Comparison of ENCODE assay signal across 8 cellular contexts in the genomic region with DNA sequence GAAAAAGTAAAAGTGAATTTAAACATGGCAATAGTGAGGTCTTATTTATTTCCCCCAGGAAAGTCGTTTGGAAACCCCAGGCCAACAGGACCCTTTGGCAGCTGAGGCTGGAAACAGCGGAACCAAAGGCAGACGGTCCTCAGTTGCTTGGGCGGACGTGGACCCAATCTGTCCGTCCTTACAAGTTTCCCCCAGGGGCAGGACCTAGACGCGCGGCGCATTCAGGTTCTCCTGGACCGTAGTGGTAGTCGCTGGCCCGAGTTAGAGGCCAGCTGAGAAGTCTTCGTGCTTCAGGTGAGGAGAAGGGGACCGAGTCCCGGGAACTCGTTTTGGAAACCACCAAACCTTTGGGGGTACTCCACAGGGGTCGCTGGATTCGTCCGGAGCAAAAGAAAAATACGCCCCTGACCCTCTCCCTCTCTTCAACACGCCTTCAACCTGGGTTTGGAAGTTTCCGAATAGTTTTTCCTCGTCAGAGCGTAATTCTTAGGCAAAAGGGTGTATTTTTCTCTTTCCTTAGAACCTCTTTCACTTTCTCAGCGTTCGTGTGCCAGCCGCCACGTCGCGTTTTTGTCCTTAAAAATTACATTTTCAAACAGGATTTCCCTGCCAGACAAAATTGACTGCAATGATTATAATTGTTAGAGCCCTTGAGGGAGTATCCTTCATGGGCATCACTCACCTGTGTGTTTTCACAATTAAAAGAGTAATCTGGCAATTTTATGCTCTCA. TPM values are rescaled to one million over a fixed set of nuclear protein-coding genes. Genes with fewer than 3 reads are reported as not detected.
A peak's percentile ranks its signal among the peaks of the same experiment; 100 is the strongest.
DNase-seq lines count a peak whose midpoint lies in the region; ATAC-seq and TF ChIP-seq lines count a peak whose summit lies in the region.

No MANE protein-coding gene starts in this region.

- H3K4me3 Mint-ChIP-seq in activated CD4-positive, alpha-beta T cell treated with anti-CD3 and anti-CD28 coated beads for 36 hours, result peak overlapping the region; percentile 98

- peak overlapping the region; percentile 75 for H3K27ac ChIP-seq in colonic mucosa

- H3K4me1 Mint-ChIP-seq in activated CD4-positive, alpha-beta T cell treated with anti-CD3 and anti-CD28 coated beads for 36 hours, result peaks cover 40% of the 10 kb centered on the region

- intact Hi-C loops in activated CD4-positive, alpha-beta T cell treated with anti-CD3 and anti-CD28 coated beads for 36 hours (cut with DNase I, micrococcal nuclease), result no loop called here
- intact Hi-C loops in colonic mucosa (cut with DNase I), result loop anchor here (2.0 kb wide), 1 partner anchor 45 kb away; no protein-coding TSS in a partner anchor

- POLR2A ChIA-PET in activated CD4-positive, alpha-beta T cell treated with anti-CD3 and anti-CD28 coated beads for 36 hours (lab: Charles Lee), result no interaction called here

- H3K27ac Mint-ChIP-seq in activated CD4-positive, alpha-beta T cell treated with anti-CD3 and anti-CD28 coated beads for 36 hours, result peak overlapping the region; percentile 91

- no peaks in the 10 kb centered on the region for H3K4me1 ChIP-seq in colonic mucosa

- H3K27me3 Mint-ChIP-seq in activated CD4-positive, alpha-beta T cell treated with anti-CD3 and anti-CD28 coated beads for 36 hours, result no peaks in the 10 kb centered on the region

- no peaks in the 10 kb centered on the region for H3K36me3 ChIP-seq in colonic mucosa

- peak overlapping the region; percentile 71 to 85 for H3K9ac ChIP-seq in colonic mucosa (ENCODE audit: low read depth in 2 of 2, low read length in 2 of 2)

- CTCF ChIA-PET in activated CD4-positive, alpha-beta T cell treated with anti-CD3 and anti-CD28 coated beads for 36 hours (lab: Charles Lee), result no interaction called here

- ATAC-seq in GM18867 (IDR thresholded peaks at IDR 0.05; ENCODE audit: unreplicated experiment) (peak; percentile 38), HG03103 (IDR thresholded peaks at IDR 0.05; ENCODE audit: low read depth, unreplicated experiment) (peak; percentile 36)
- peak; percentile 37 for ATAC-seq in activated CD4-positive, alpha-beta T cell treated with anti-CD3 and anti-CD28 coated beads for 36 hours

- TF ChIP-seq CTCF in colonic mucosa (IDR thresholded peaks at IDR 0.05), result no peak

- peaks cover 25% of the 10 kb centered on the region for H3K36me3 Mint-ChIP-seq in activated CD4-positive, alpha-beta T cell treated with anti-CD3 and anti-CD28 coated beads for 36 hours (ENCODE audit: low read depth)

- H3K9me3 Mint-ChIP-seq in activated CD4-positive, alpha-beta T cell treated with anti-CD3 and anti-CD28 coated beads for 36 hours (ENCODE audit: low read depth), result no peaks in the 10 kb centered on the region

- H3K27me3 ChIP-seq in colonic mucosa, result no peaks in the 10 kb centered on the region

- no peaks in the 10 kb centered on the region for H3K9me3 ChIP-seq in colonic mucosa

- DNase-seq in AG08395 (ENCODE audit: low spot score) (peak; percentile 70), NCI-H446 (lab: John Stamatoyannopoulos, UW) (peak; percentile 42 to 84), colonic mucosa (peak; percentile 82), left kidney (ENCODE audit: low read depth, low spot score) (peak; percentile 84)
- DNase-seq in activated CD4-positive, alpha-beta T cell treated with anti-CD3 and anti-CD28 coated beads for 36 hours, result peak; percentile 69
- DNase-seq in stimulated activated CD4-positive, alpha-beta T cell treated with anti-CD3 and anti-CD28 coated beads, Interleukin-1b, Interleukin-23, amount 100 ng/mL, for 4 hours (ENCODE audit: low read depth in 2 of 2), result peak; percentile 24 to 39

- H3K4me3 ChIP-seq in colonic mucosa, result peak overlapping the region; percentile 61

RNA-seq across cellular contexts. Expression of gene METTL15, which starts 2.1 kb away (rescaled TPM):
- total RNA-seq in activated CD4-positive, alpha-beta T cell treated with anti-CD3 and anti-CD28 coated beads for 36 hours, result 10 to 100 TPM; 13.0 to 16.0 TPM
- 10 to 100 TPM; 16.5 to 22.1 TPM for total RNA-seq in colonic mucosa

RNA-seq across cellular contexts. Expression of gene KIF18A, which starts 2.3 kb away (rescaled TPM):
- total RNA-seq in activated CD4-positive, alpha-beta T cell treated with anti-CD3 and anti-CD28 coated beads for 36 hours, result 10 to 100 TPM; 26.4 to 28.9 TPM
- total RNA-seq in colonic mucosa, result 10 to 100 TPM in 1 of 2 donors, 1 to 10 TPM in 1; 4.1 to 10.2 TPM

Comparison
In these comparisons a context has a peak if more than half of its experiments do, and no peak if none do; other contexts are left out.
1. Peak in every context shown above with its lines: DNase-seq, ATAC-seq, H3K4me3 ChIP-seq and H3K27ac ChIP-seq.
2. DNase-seq: peak in every context shown above with its lines; median percentile 84 in left kidney; 82 in colonic mucosa; 70 in AG08395; 69 in activated CD4-positive, alpha-beta T cell treated with anti-CD3 and anti-CD28 coated beads for 36 hours; 63 in NCI-H446; 32 in stimulated activated CD4-positive, alpha-beta T cell treated with anti-CD3 and anti-CD28 coated beads, Interleukin-1b, Interleukin-23, amount 100 ng/mL, for 4 hours.